ENCODE assay signal across 12 cellular contexts in the genomic region with DNA sequence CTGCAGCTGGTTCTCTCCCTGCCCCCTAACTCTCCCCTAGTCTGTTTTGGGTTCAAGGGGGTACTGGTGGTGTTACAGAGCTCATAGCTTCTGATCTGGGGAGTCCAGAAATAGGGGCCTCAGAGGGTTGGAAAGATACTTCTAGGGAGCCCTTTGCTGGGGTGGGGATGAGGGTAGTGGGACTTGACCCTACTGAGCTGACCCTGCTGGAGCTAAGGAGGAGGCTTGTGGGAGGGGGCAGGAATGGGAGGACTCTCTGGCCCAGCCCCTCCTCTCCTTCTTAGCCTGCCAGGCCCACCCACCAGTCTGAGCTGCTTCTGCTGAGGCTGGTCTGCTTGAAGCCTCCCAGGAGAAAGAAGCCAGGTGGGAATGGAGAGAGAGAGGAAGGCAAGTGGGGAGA. TPM values are rescaled to one million over a fixed set of nuclear protein-coding genes. Genes with fewer than 3 reads are reported as not detected.
DNase-seq lines count a peak whose midpoint lies in the region; ATAC-seq and TF ChIP-seq lines count a peak whose summit lies in the region.
"Had no signal": no experiment of that assay in that cellular context is flagged by ENCODE, and none has a peak within 500 bp of the region (broad histone marks: within the 10 kb centered on the region; RNA-seq: fewer than 3 reads in every experiment).

EGFL8 (plus strand) TSS at position 301 of the 400 bp plus-strand sequence. CDS start 1,571 bp downstream, outside the sequence.

- H3K4me3 ChIP-seq in colonic mucosa (no peak within 1 kb of the TSS), testis (no peak within 1 kb of the TSS)
- H3K4me3 ChIP-seq in naive thymus-derived CD4-positive, alpha-beta T cell (ENCODE audit: low read length): no peak within 1 kb of the TSS

- H3K27me3 Mint-ChIP-seq in naive thymus-derived CD4-positive, alpha-beta T cell: no peaks in the 10 kb centered on the region
- H3K27me3 Mint-ChIP-seq: activated T-cell treated with anti-CD3 and anti-CD28 coated beads, Interleukin-2, amount 50 U/mL, for 24 hours had no signal

- DNase-seq in SK-MEL-5 (ENCODE audit: low read depth, low spot score) (peak; percentile 21), colonic mucosa (no peak), testis (no peak), hippocampal formation (lab: John Stamatoyannopoulos, UW) (no peak), NCI-H2171 treated with DMSO at 0.1 percent for 48 hours (lab: John Stamatoyannopoulos, UW) (no peak)
- no peak for DNase-seq in naive thymus-derived CD4-positive, alpha-beta T cell
- DNase-seq in activated naive CD4-positive, alpha-beta T cell (lab: John Stamatoyannopoulos, UW): no peak
- DNase-seq: activated T-cell treated with anti-CD3 and anti-CD28 coated beads, Interleukin-2, amount 50 U/mL, for 24 hours; central memory CD4-positive, alpha-beta T cell; HCEC 1CT had no signal

- peaks cover 0 to 6% (median 4%) of the 10 kb centered on the region in 7 donors for H3K4me1 Mint-ChIP-seq in naive thymus-derived CD4-positive, alpha-beta T cell

- TF ChIP-seq CTCF in colonic mucosa (IDR thresholded peaks at IDR 0.05): no peak
- TF ChIP-seq CTCF in testis (IDR thresholded peaks at IDR 0.05): no peak

- intact Hi-C loops in colonic mucosa (cut with DNase I) (no loop called here), testis (cut with DNase I; ENCODE audit: low total_unique reads) (no loop called here)
- intact Hi-C loops in naive thymus-derived CD4-positive, alpha-beta T cell (cut with micrococcal nuclease): no loop called here

- no peaks in the 10 kb centered on the region for H3K4me1 ChIP-seq in colonic mucosa
- H3K4me1 ChIP-seq in naive thymus-derived CD4-positive, alpha-beta T cell (ENCODE audit: control insufficient read depth in 2 of 2, insufficient read depth in 2 of 2, low read length in 2 of 2): no peaks in the 10 kb centered on the region
- H3K4me1 ChIP-seq in testis: peaks cover 8% of the 10 kb centered on the region

- H3K4me3 Mint-ChIP-seq in naive thymus-derived CD4-positive, alpha-beta T cell: no peak within 1 kb of the TSS
- H3K4me3 Mint-ChIP-seq: activated T-cell treated with anti-CD3 and anti-CD28 coated beads, Interleukin-2, amount 50 U/mL, for 24 hours had no signal

- no peak for ATAC-seq in naive thymus-derived CD4-positive, alpha-beta T cell

- H3K27ac ChIP-seq in colonic mucosa: no peak within 1 kb of the TSS
- no peak within 1 kb of the TSS for H3K27ac ChIP-seq in naive thymus-derived CD4-positive, alpha-beta T cell (ENCODE audit: low read depth, low read length)
- peak within 1 kb of the TSS in 1 of 2 donors; percentile 36 for H3K27ac ChIP-seq in testis
- H3K27ac ChIP-seq: KMS-11, VCaP had no signal

- H3K9me3 ChIP-seq in colonic mucosa (no peaks in the 10 kb centered on the region), testis (no peaks in the 10 kb centered on the region)
- H3K9me3 ChIP-seq in naive thymus-derived CD4-positive, alpha-beta T cell (ENCODE audit: control insufficient read depth in 2 of 3, low read length in 3 of 3): no peaks in the 10 kb centered on the region

- peaks cover 0 to 16% (median 6%) of the 10 kb centered on the region in 5 donors for H3K36me3 Mint-ChIP-seq in naive thymus-derived CD4-positive, alpha-beta T cell

- H3K27ac Mint-ChIP-seq in naive thymus-derived CD4-positive, alpha-beta T cell: peak within 1 kb of the TSS in 4 of 9 donors; percentile 16 to 59 (median 45)
- H3K27ac Mint-ChIP-seq: activated T-cell treated with anti-CD3 and anti-CD28 coated beads, Interleukin-2, amount 50 U/mL, for 24 hours had no signal

- no peaks in the 10 kb centered on the region for H3K27me3 ChIP-seq in colonic mucosa
- no peaks in the 10 kb centered on the region for H3K27me3 ChIP-seq in naive thymus-derived CD4-positive, alpha-beta T cell (ENCODE audit: control insufficient read depth in 2 of 2, insufficient read depth in 2 of 2, low read length in 2 of 2)
- no peaks in the 10 kb centered on the region for H3K27me3 ChIP-seq in testis

- H3K9me3 Mint-ChIP-seq in naive thymus-derived CD4-positive, alpha-beta T cell: no peaks in the 10 kb centered on the region
- H3K9me3 Mint-ChIP-seq: activated T-cell treated with anti-CD3 and anti-CD28 coated beads, Interleukin-2, amount 50 U/mL, for 24 hours had no signal

- TF ChIP-seq POLR2A in testis (IDR thresholded peaks at IDR 0.05): no peak

- no peaks in the 10 kb centered on the region for H3K36me3 ChIP-seq in colonic mucosa
- peaks cover 0 to 45% (median 7%) of the 10 kb centered on the region in 3 experiments for H3K36me3 ChIP-seq in naive thymus-derived CD4-positive, alpha-beta T cell (ENCODE audit: control insufficient read depth in 2 of 3, insufficient read depth in 3 of 3, low read length in 3 of 3)
- no peaks in the 10 kb centered on the region for H3K36me3 ChIP-seq in testis (ENCODE audit: low read depth, missing control alignments)

- POLR2A ChIA-PET in naive thymus-derived CD4-positive, alpha-beta T cell (lab: Charles Lee): interaction anchor here (1.0 to 1.6 kb wide), 3 partner anchors 12 to 13 kb away, joined by 3 to 7 read pairs (median 4); partner anchors contain the start of genes AGPAT1 and PRRT1

- H3K9ac ChIP-seq in colonic mucosa (ENCODE audit: low read depth in 2 of 2, low read length in 2 of 2): no peak within 1 kb of the TSS
- H3K9ac ChIP-seq: KMS-11 had no signal

- CTCF ChIA-PET in naive thymus-derived CD4-positive, alpha-beta T cell (lab: Charles Lee): interaction anchor here (1.2 to 1.7 kb wide), 2 partner anchors 10 to 46 kb away, joined by 4 to 5 read pairs; no protein-coding TSS in a partner anchor

- in situ Hi-C loops in SK-MEL-5 (cut with HindIII; ENCODE audit: low pct_unique_long_range_greater_than_20kb, low sequenced_read_pairs): no loop called here

RNA-seq across cellular contexts. Expression of gene EGFL8, which starts in this region (rescaled TPM):
- 11.4 and 15.0 TPM in 2 replicates for total RNA-seq in SK-MEL-5 (2014; rRNA removed; shearing (Covaris generic))
- 9.7 and 13.9 TPM in 2 replicates for polyA plus RNA-seq in SK-MEL-5 (2015; cell fraction: cytosol; rRNA removed)
- 97.7 and 128 TPM in 2 replicates for polyA plus RNA-seq in SK-MEL-5 (2015; cell fraction: nucleus; rRNA removed)
- 10 to 100 TPM; 10.4 to 13.7 TPM for total RNA-seq in colonic mucosa
- total RNA-seq in naive thymus-derived CD4-positive, alpha-beta T cell: 10 to 100 TPM in 4 of 5 experiments, 1 to 10 TPM in 1; 7.5 to 25.9 (median 17.2) TPM
- polyA plus RNA-seq in naive thymus-derived CD4-positive, alpha-beta T cell: under 1 TPM; 0.30 to 0.86 TPM
- 10 to 100 TPM; 24.3 to 25.7 TPM for total RNA-seq in testis
- 13.9 TPM for polyA plus RNA-seq in testis (ENCODE audit: insufficient read depth, low read depth, low replicate concordance)
